7 cellular contexts compared by ENCODE assay signal in the genomic region with DNA sequence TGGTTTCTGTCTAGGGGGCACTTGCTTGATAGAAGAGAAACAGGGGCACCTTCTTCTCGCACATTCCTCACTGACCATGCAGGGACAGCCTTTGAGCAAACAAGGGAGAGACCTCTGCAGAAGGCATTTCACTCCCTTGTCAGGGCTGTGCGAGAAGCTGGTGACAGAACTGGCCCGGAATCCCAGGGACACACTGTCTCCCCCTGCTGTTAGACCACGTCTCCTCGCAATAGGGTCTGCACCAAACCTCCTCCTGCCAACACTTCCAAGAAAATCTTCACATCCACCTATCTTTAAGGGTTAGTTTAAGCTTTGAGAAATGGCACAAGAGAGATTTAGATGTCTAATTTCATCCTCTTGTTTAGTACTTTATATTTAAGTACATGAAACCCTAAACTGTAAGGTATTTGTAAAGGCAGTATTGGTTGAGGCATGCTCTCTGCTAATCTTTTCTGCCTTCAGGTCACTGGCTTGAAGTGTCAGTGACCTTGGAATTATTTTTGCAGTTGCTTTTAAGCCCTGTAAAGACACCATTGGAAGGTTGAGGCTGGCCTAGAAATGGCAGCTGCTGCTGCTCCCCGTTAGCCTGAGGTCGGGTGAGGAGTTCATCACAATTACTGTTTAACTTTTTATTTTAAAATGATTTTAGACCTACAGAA. TPM values are rescaled to one million over a fixed set of nuclear protein-coding genes. Genes with fewer than 3 reads are reported as not detected.
DNase-seq lines count a peak whose midpoint lies in the region; ATAC-seq and TF ChIP-seq lines count a peak whose summit lies in the region.

No MANE protein-coding gene starts in this region.

- no peaks in the 10 kb centered on the region for H3K9me3 Mint-ChIP-seq in activated CD4-positive, alpha-beta T cell treated with anti-CD3 and anti-CD28 coated beads, Interleukin-2, amount 10 ng/mL, durations not matched to agents 7 days and 5 days
- H3K9me3 Mint-ChIP-seq in glutamatergic neuron (ENCODE audit: unreplicated experiment), result peaks cover 5% of the 10 kb centered on the region

- peaks cover 6% of the 10 kb centered on the region for H3K27me3 Mint-ChIP-seq in activated CD4-positive, alpha-beta T cell treated with anti-CD3 and anti-CD28 coated beads, Interleukin-2, amount 10 ng/mL, durations not matched to agents 7 days and 5 days
- peaks cover 9% of the 10 kb centered on the region for H3K27me3 Mint-ChIP-seq in glutamatergic neuron (ENCODE audit: unreplicated experiment)

- no peaks in the 10 kb centered on the region for H3K4me1 Mint-ChIP-seq in activated CD4-positive, alpha-beta T cell treated with anti-CD3 and anti-CD28 coated beads, Interleukin-2, amount 10 ng/mL, durations not matched to agents 7 days and 5 days
- peaks cover 23% of the 10 kb centered on the region for H3K4me1 Mint-ChIP-seq in glutamatergic neuron (ENCODE audit: low read depth, unreplicated experiment)

- no peaks in the 10 kb centered on the region for H3K9me3 ChIP-seq in skeletal muscle tissue (ENCODE audit: control insufficient read depth in 3 of 3, low read length in 3 of 3)

- H3K27ac Mint-ChIP-seq in activated CD4-positive, alpha-beta T cell treated with anti-CD3 and anti-CD28 coated beads, Interleukin-2, amount 10 ng/mL, durations not matched to agents 7 days and 5 days, result no peak overlapping the region
- no peak overlapping the region for H3K27ac Mint-ChIP-seq in glutamatergic neuron (ENCODE audit: unreplicated experiment)

- H3K4me3 ChIP-seq in GM06990 (replicated peaks; ENCODE audit: low read depth, low read length), result no peak overlapping the region
- peak overlapping the region in 1 of 3 donors; percentile 12 for H3K4me3 ChIP-seq in skeletal muscle tissue (ENCODE audit: low read length in 3 of 3)

- CTCF ChIA-PET in activated CD4-positive, alpha-beta T cell treated with anti-CD3 and anti-CD28 coated beads, Interleukin-2, amount 10 ng/mL, durations not matched to agents 7 days and 5 days (lab: Charles Lee), result interaction anchor here (0.9 to 1.9 kb wide), 3 partner anchors 9 to 37 kb away, joined by 3 to 17 read pairs (median 3); partner anchors contain the start of gene RBM20

- H3K36me3 ChIP-seq in GM06990 (ENCODE audit: control insufficient read depth, insufficient read depth, low read length), result no peaks in the 10 kb centered on the region
- no peaks in the 10 kb centered on the region for H3K36me3 ChIP-seq in skeletal muscle tissue (ENCODE audit: control insufficient read depth in 3 of 3, insufficient read depth in 3 of 3, low read length in 3 of 3)

- no peak for ATAC-seq in HG02973 (IDR thresholded peaks at IDR 0.05; ENCODE audit: unreplicated experiment)

- no peaks in the 10 kb centered on the region for H3K36me3 Mint-ChIP-seq in activated CD4-positive, alpha-beta T cell treated with anti-CD3 and anti-CD28 coated beads, Interleukin-2, amount 10 ng/mL, durations not matched to agents 7 days and 5 days (ENCODE audit: low read depth)
- no peaks in the 10 kb centered on the region for H3K36me3 Mint-ChIP-seq in glutamatergic neuron (ENCODE audit: unreplicated experiment)

- in situ Hi-C loops in KBM-7 (cut with MboI; ENCODE audit: low pct_unique_long_range_greater_than_20kb, low sequenced_read_pairs), result no loop called here

- H3K4me1 ChIP-seq in skeletal muscle tissue (ENCODE audit: control insufficient read depth in 3 of 3, insufficient read depth in 3 of 3, low read length in 3 of 3), result peaks cover 21 to 35% (median 33%) of the 10 kb centered on the region in 3 donors

- peak overlapping the region in 2 of 3 donors; percentile 33 to 64 for H3K9ac ChIP-seq in skeletal muscle tissue (ENCODE audit: low read depth in 1 of 3, low read length in 3 of 3)

- H3K27ac ChIP-seq in skeletal muscle tissue (ENCODE audit: low read depth, low read length), result peak overlapping the region; percentile 69

- POLR2A ChIA-PET in activated CD4-positive, alpha-beta T cell treated with anti-CD3 and anti-CD28 coated beads, Interleukin-2, amount 10 ng/mL, durations not matched to agents 7 days and 5 days (lab: Charles Lee), result no interaction called here

- H3K27me3 ChIP-seq in GM06990 (replicated peaks; ENCODE audit: control insufficient read depth, insufficient read depth, low read length), result no peaks in the 10 kb centered on the region
- H3K27me3 ChIP-seq in skeletal muscle tissue (ENCODE audit: control insufficient read depth in 3 of 3, insufficient read depth in 3 of 3, low read length in 3 of 3), result no peaks in the 10 kb centered on the region

- no peak for DNase-seq in GM06990 (ENCODE audit: extremely low read depth, insufficient read length)
- DNase-seq in KBM-7, result peak; percentile 57
- peak; percentile 33 for DNase-seq in activated CD4-positive, alpha-beta T cell treated with anti-CD3 and anti-CD28 coated beads, Interleukin-2, amount 10 ng/mL, durations not matched to agents 7 days and 5 days
- peak; percentile 78 for DNase-seq in glutamatergic neuron
- no peak for DNase-seq in effector CD4-positive, alpha-beta T cell

- TF ChIP-seq CTCF in GM06990 (IDR thresholded peaks at IDR 0.05; ENCODE audit: insufficient read depth, low read length, poor library complexity, severe bottlenecking) (peak; percentile 69), glutamatergic neuron (IDR thresholded peaks at IDR 0.05; ENCODE audit: partially characterized antibody, unreplicated experiment) (peak; percentile 54)

- H3K4me3 Mint-ChIP-seq in activated CD4-positive, alpha-beta T cell treated with anti-CD3 and anti-CD28 coated beads, Interleukin-2, amount 10 ng/mL, durations not matched to agents 7 days and 5 days, result no peak overlapping the region
- H3K4me3 Mint-ChIP-seq in glutamatergic neuron (ENCODE audit: unreplicated experiment), result no peak overlapping the region

RNA-seq across cellular contexts. Expression of gene RBM20, which starts 37.0 kb away (rescaled TPM):
- total RNA-seq in activated CD4-positive, alpha-beta T cell treated with anti-CD3 and anti-CD28 coated beads, Interleukin-2, amount 10 ng/mL, durations not matched to agents 7 days and 5 days, result not detected
- total RNA-seq in glutamatergic neuron (ENCODE audit: unreplicated experiment), result 5.8 TPM
- 6.3 TPM for total RNA-seq in skeletal muscle tissue

Comparison
In these comparisons a context has a peak if more than half of its experiments do, and no peak if none do; other contexts are left out.
1. DNase-seq: peak in KBM-7 (single experiment), activated CD4-positive, alpha-beta T cell treated with anti-CD3 and anti-CD28 coated beads, Interleukin-2, amount 10 ng/mL, durations not matched to agents 7 days and 5 days (single experiment) and glutamatergic neuron (single experiment); none in GM06990 (single experiment) and effector CD4-positive, alpha-beta T cell (single experiment).